In the genomic region with DNA sequence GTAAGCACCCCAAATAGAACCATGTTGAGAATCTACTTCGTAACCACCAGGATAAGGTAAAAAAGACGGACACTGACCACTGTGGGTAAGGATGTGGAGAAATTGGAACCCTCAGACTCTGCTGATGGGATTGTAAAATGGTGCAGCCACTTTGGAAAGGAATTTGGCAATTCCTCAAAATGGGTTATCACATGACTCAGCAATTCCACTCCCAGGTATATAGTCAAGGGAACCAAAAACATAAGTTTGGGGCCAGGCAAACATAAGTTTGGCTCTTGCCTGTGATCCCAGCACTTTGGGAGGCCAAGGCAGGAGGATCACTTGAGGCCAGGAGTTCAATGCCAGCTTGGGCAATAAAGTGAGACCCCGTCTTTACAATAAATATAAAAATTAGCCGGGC, we compare ENCODE assay signal across 21 cellular contexts. TPM values are rescaled to one million over a fixed set of nuclear protein-coding genes. Genes with fewer than 3 reads are reported as not detected.
DNase-seq lines count a peak whose midpoint lies in the region; ATAC-seq, FAIRE-seq and TF ChIP-seq lines count a peak whose summit lies in the region.
"Had no signal": no experiment of that assay in that cellular context is flagged by ENCODE, and none has a peak within 500 bp of the region (broad histone marks: within the 10 kb centered on the region; RNA-seq: fewer than 3 reads in every experiment).

No MANE protein-coding gene starts in this region.

- ATAC-seq in K562 (no peak), GM19455 (IDR thresholded peaks at IDR 0.05; ENCODE audit: unreplicated experiment) (no peak)
- ATAC-seq: GM12878 had no signal

- H3K27ac ChIP-seq in K562 (ENCODE audit: extremely low read depth, low read depth, low read length), result no peak overlapping the region

- no peaks in the 10 kb centered on the region for H3K79me2 ChIP-seq in K562 (ENCODE audit: control insufficient read depth, insufficient read depth, low read length)

- DNase-seq in HTR-8/SVneo (ENCODE audit: insufficient read length, low spot score), result no peak
- DNase-seq in K562 (ENCODE audit: extremely low read depth in 1 of 4, low spot score in 3 of 4), result no peak
- DNase-seq: ACHN; BE2C; C1 segment of cervical spinal cord; CD4-positive, CD25-positive, alpha-beta regulatory T cell; CD8-positive, alpha-beta memory T cell; COR-L47; DMS 273 treated with DMSO at 0.1 percent for 48 hours; DMS53; DND-41; EL; H9; KG1 had no signal

- no peaks in the 10 kb centered on the region for H3K36me3 ChIP-seq in K562 (ENCODE audit: control insufficient read depth, insufficient read depth, low read length)
- H3K36me3 ChIP-seq: BE2C had no signal

- no peaks in the 10 kb centered on the region for H3K9me3 ChIP-seq in K562 (replicated peaks; ENCODE audit: control insufficient read depth, insufficient read depth, low read depth, low read length)
- H3K9me3 ChIP-seq: BE2C had no signal

- TF ChIP-seq EP300 in K562 (IDR thresholded peaks at IDR 0.05; ENCODE audit: low read length), result no peak

- POLR2A ChIA-PET in K562 (lab: Yijun Ruan, JAX), result interaction anchor here (0.7 kb wide), 1 partner anchor 35 kb away, joined by 3 read pairs; no protein-coding TSS in a partner anchor

- peaks cover 6 to 25% of the 10 kb centered on the region in 2 experiments; a peak in 4 of 5 replicates for H3K4me1 ChIP-seq in K562 (replicated peaks in 1 of 2; ENCODE audit: control insufficient read depth in 2 of 2, insufficient read depth in 2 of 2, low read length in 2 of 2)
- H3K4me1 ChIP-seq: BE2C had no signal

- CTCF ChIA-PET in K562 (lab: Yijun Ruan, JAX; ENCODE audit: low intra/inter-chr PET ratio), result no interaction called here

- no peak overlapping the region for H3K9ac ChIP-seq in K562 (ENCODE audit: insufficient read depth in 1 of 2, low read depth in 2 of 2, low read length in 2 of 2)

- no peaks in the 10 kb centered on the region for H4K20me1 ChIP-seq in K562 (replicated peaks; ENCODE audit: control insufficient read depth, insufficient read depth, low read length)

- in situ Hi-C loops in K562 (cut with MboI), result loop anchor here (25.0 kb wide), 1 partner anchor 1159 kb away; a partner anchor contains a TSS

- H3K27me3 ChIP-seq in K562 (ENCODE audit: control insufficient read depth in 2 of 2, insufficient read depth in 2 of 2, low read length in 2 of 2), result peaks cover 2 to 10% of the 10 kb centered on the region in 2 experiments; a peak in 3 of 5 replicates
- H3K27me3 ChIP-seq: BE2C had no signal

- H2AFZ ChIP-seq in K562 (ENCODE audit: low read depth, low read length), result no peak overlapping the region

- TF ChIP-seq CTCF in K562 (IDR thresholded peaks at IDR 0.05 in 2 of 3, conservative IDR thresholded peaks at IDR 0.05 in 1 of 3; ENCODE audit: insufficient read depth in 2 of 3, low read depth in 1 of 3, low read length in 3 of 3), result no peak

- WGBS in K562 (ENCODE audit: insufficient coverage, low coverage, missing lambda C conversion rate), result 25% methylated on average over 4 of the region's 4 CpGs

- peak; percentile 87 for FAIRE-seq in HTR-8/SVneo (lab: Jason Lieb, UNC)
- no peak for FAIRE-seq in K562 (lab: Jason Lieb, UNC)
- FAIRE-seq: GM12878, H1 had no signal

- no TSS peak for BruUV-seq in K562 (replicated peaks; lab: Mats Ljungman, UMichigan)

- intact Hi-C loops in K562 (cut with micrococcal nuclease), result no loop called here

- no peaks in the 10 kb centered on the region for H3K9me1 ChIP-seq in K562 (ENCODE audit: control insufficient read depth, insufficient read depth, low read length)

- no peak for TF ChIP-seq POLR2A in K562 (conservative IDR thresholded peaks at IDR 0.05)

- H3K4me2 ChIP-seq in K562 (ENCODE audit: insufficient read depth, low read length), result no peak overlapping the region

- TF ChIP-seq RAD21 in K562 (CRISPR knock-in tag; conservative IDR thresholded peaks at IDR 0.05 in 1 of 2, IDR thresholded peaks at IDR 0.05 in 1 of 2), result no peak

- H3K4me3 ChIP-seq in K562, result no peak overlapping the region
- H3K4me3 ChIP-seq: GM12878 had no signal

RNA-seq across cellular contexts. Expression of a gene that starts 5.1 kb away (rescaled TPM):
- not detected in 2 replicates for total RNA-seq in K562 (2011; cell fraction: chromatin; rRNA removed; ENCODE audit: low replicate concordance)
- not detected in 2 replicates for total RNA-seq in K562 (2011; cell fraction: nucleolus; rRNA removed)
- not detected in 2 replicates for total RNA-seq in K562 (2011; cell fraction: nucleoplasm; rRNA removed)
- not detected in 2 replicates for total RNA-seq in K562 (2014; rRNA removed)
- not detected in 2 replicates for total RNA-seq in K562 (2014; rRNA removed; fragmentation: Illumina TruSeq; extraction: Trizol)
- not detected in 2 replicates for total RNA-seq in K562 (2015; rRNA removed; fragmentation: Illumina TruSeq; extraction: Trizol)
- not detected in 2 replicates for total RNA-seq in K562 (2021)
- not detected in 2 replicates for polyA plus RNA-seq in K562 (2011; rRNA removed)
- polyA plus RNA-seq in K562 (2011; cell fraction: cytosol; rRNA removed), result not detected in 2 replicates
- polyA plus RNA-seq in K562 (2011; cell fraction: nucleus; rRNA removed), result not detected in 2 replicates
- not detected in 2 replicates for polyA plus RNA-seq in K562 (2012)
- polyA plus RNA-seq in K562 (2014; fragmentation: Illumina TruSeq; extraction: Trizol), result not detected in 2 replicates
- polyA plus RNA-seq in K562 (2014; fragmentation: Nextera tagmentation; extraction: Ambion mirVana), result not detected
- polyA plus RNA-seq in K562 (2014; rRNA removed), result not detected in 2 replicates
- polyA minus RNA-seq in K562 (2011; rRNA and poly(A)+ RNA removed), result not detected in 2 replicates
- polyA minus RNA-seq in K562 (2011; cell fraction: cytosol; rRNA and poly(A)+ RNA removed), result not detected in 2 replicates
- polyA minus RNA-seq in K562 (2011; cell fraction: nucleus; rRNA and poly(A)+ RNA removed), result not detected in 2 replicates
- total RNA-seq: A172; CD4-positive, CD25-positive, alpha-beta regulatory T cell; CD8-positive, alpha-beta memory T cell; G401; GM12878; H1; H9; HT-29 had no signal
- polyA plus RNA-seq: CD4-positive, CD25-positive, alpha-beta regulatory T cell; CD8-positive, alpha-beta memory T cell; GM12878; H1; IgD-negative memory B cell had no signal

RNA-seq across cellular contexts. Expression of a gene that starts 20.4 kb away (rescaled TPM):
- 21.8 and 52.5 TPM in 2 replicates for total RNA-seq in K562 (2011; cell fraction: chromatin; rRNA removed; ENCODE audit: low replicate concordance)
- 47.5 and 51.3 TPM in 2 replicates for total RNA-seq in K562 (2011; cell fraction: nucleolus; rRNA removed)
- total RNA-seq in K562 (2011; cell fraction: nucleoplasm; rRNA removed), result 24.7 and 43.2 TPM in 2 replicates
- total RNA-seq in K562 (2014; rRNA removed) (34.6 and 53.3 TPM in 2 replicates), K562 (2014; rRNA removed; fragmentation: Illumina TruSeq; extraction: Trizol) (5.4 and 7.5 TPM in 2 replicates), K562 (2015; rRNA removed; fragmentation: Illumina TruSeq; extraction: Trizol) (21.7 and 22.1 TPM in 2 replicates), K562 (2021) (47.4 and 50.2 TPM in 2 replicates)
- polyA plus RNA-seq in K562 (2011; rRNA removed) (11.4 and 28.8 TPM in 2 replicates), K562 (2014; fragmentation: Illumina TruSeq; extraction: Trizol) (41.5 and 56.9 TPM in 2 replicates), K562 (2014; fragmentation: Nextera tagmentation; extraction: Ambion mirVana) (1 to 10 TPM; 4.4 to 8.4 TPM), K562 (2014; rRNA removed) (34.6 and 37.1 TPM in 2 replicates)
- polyA plus RNA-seq in K562 (2011; cell fraction: cytosol; rRNA removed), result 58.0 and 87.1 TPM in 2 replicates
- polyA plus RNA-seq in K562 (2011; cell fraction: nucleus; rRNA removed), result 48.5 and 50.6 TPM in 2 replicates
- polyA plus RNA-seq in K562 (2012), result 53.8 and 114 TPM in 2 replicates
- 8.8 and 13.2 TPM in 2 replicates for polyA minus RNA-seq in K562 (2011; rRNA and poly(A)+ RNA removed)
- polyA minus RNA-seq in K562 (2011; cell fraction: cytosol; rRNA and poly(A)+ RNA removed), result 28.2 and 40.6 TPM in 2 replicates
- polyA minus RNA-seq in K562 (2011; cell fraction: nucleus; rRNA and poly(A)+ RNA removed), result 15.3 and 30.5 TPM in 2 replicates

RNA-seq across cellular contexts. Expression of a gene that starts 23.2 kb away (rescaled TPM):
- total RNA-seq in K562 (2011; cell fraction: chromatin; rRNA removed; ENCODE audit: low replicate concordance), result 48.7 and 132 TPM in 2 replicates
- 82.2 and 92.7 TPM in 2 replicates for total RNA-seq in K562 (2011; cell fraction: nucleolus; rRNA removed)
- total RNA-seq in K562 (2011; cell fraction: nucleoplasm; rRNA removed), result 41.5 and 53.5 TPM in 2 replicates
- total RNA-seq in K562 (2014; rRNA removed) (33.6 and 47.6 TPM in 2 replicates), K562 (2014; rRNA removed; fragmentation: Illumina TruSeq; extraction: Trizol) (9.3 and 11.2 TPM in 2 replicates), K562 (2015; rRNA removed; fragmentation: Illumina TruSeq; extraction: Trizol) (17.4 and 17.7 TPM in 2 replicates), K562 (2021) (50.2 and 53.7 TPM in 2 replicates)
- polyA plus RNA-seq in K562 (2011; rRNA removed) (14.7 and 18.8 TPM in 2 replicates), K562 (2014; fragmentation: Illumina TruSeq; extraction: Trizol) (16.0 and 24.4 TPM in 2 replicates), K562 (2014; fragmentation: Nextera tagmentation; extraction: Ambion mirVana) (under 1 TPM; 0.11 to 0.25 TPM), K562 (2014; rRNA removed) (35.0 and 42.3 TPM in 2 replicates)
- 15.2 and 52.3 TPM in 2 replicates for polyA plus RNA-seq in K562 (2011; cell fraction: cytosol; rRNA removed)
- polyA plus RNA-seq in K562 (2011; cell fraction: nucleus; rRNA removed), result 72.4 and 144 TPM in 2 replicates
- polyA plus RNA-seq in K562 (2012), result 24.1 and 32.9 TPM in 2 replicates
- polyA minus RNA-seq in K562 (2011; rRNA and poly(A)+ RNA removed), result 4.8 and 6.9 TPM in 2 replicates
- polyA minus RNA-seq in K562 (2011; cell fraction: cytosol; rRNA and poly(A)+ RNA removed), result 15.8 and 16.3 TPM in 2 replicates
- 28.3 and 31.1 TPM in 2 replicates for polyA minus RNA-seq in K562 (2011; cell fraction: nucleus; rRNA and poly(A)+ RNA removed)

RNA-seq across cellular contexts. Expression of a gene that starts 45.5 kb away (rescaled TPM):
- 16.7 and 49.3 TPM in 2 replicates for total RNA-seq in K562 (2011; cell fraction: chromatin; rRNA removed; ENCODE audit: low replicate concordance)
- 51.0 and 54.0 TPM in 2 replicates for total RNA-seq in K562 (2011; cell fraction: nucleolus; rRNA removed)
- total RNA-seq in K562 (2011; cell fraction: nucleoplasm; rRNA removed), result 29.5 and 34.8 TPM in 2 replicates
- total RNA-seq in K562 (2014; rRNA removed), result 92.5 and 101 TPM in 2 replicates
- 16.6 and 37.0 TPM in 2 replicates for total RNA-seq in K562 (2014; rRNA removed; fragmentation: Illumina TruSeq; extraction: Trizol)
- total RNA-seq in K562 (2015; rRNA removed; fragmentation: Illumina TruSeq; extraction: Trizol), result 50.3 and 52.7 TPM in 2 replicates
- total RNA-seq in K562 (2021), result 71.2 and 78.3 TPM in 2 replicates
- polyA plus RNA-seq in K562 (2011; rRNA removed), result 66.6 and 98.4 TPM in 2 replicates
- 124 and 170 TPM in 2 replicates for polyA plus RNA-seq in K562 (2011; cell fraction: cytosol; rRNA removed)
- polyA plus RNA-seq in K562 (2011; cell fraction: nucleus; rRNA removed), result 61.0 and 75.7 TPM in 2 replicates
- 81.9 and 121 TPM in 2 replicates for polyA plus RNA-seq in K562 (2012)
- polyA plus RNA-seq in K562 (2014; fragmentation: Illumina TruSeq; extraction: Trizol), result 40.2 and 66.9 TPM in 2 replicates
- polyA plus RNA-seq in K562 (2014; fragmentation: Nextera tagmentation; extraction: Ambion mirVana), result 10 to 100 TPM in 1 of 2 experiments, 1 to 10 TPM in 1; 5.2 to 16.2 TPM
- 85.1 and 92.7 TPM in 2 replicates for polyA plus RNA-seq in K562 (2014; rRNA removed)
- 43.3 and 59.8 TPM in 2 replicates for polyA minus RNA-seq in K562 (2011; rRNA and poly(A)+ RNA removed)
- 48.4 and 57.2 TPM in 2 replicates for polyA minus RNA-seq in K562 (2011; cell fraction: cytosol; rRNA and poly(A)+ RNA removed)
- polyA minus RNA-seq in K562 (2011; cell fraction: nucleus; rRNA and poly(A)+ RNA removed), result 22.1 and 26.9 TPM in 2 replicates

RNA-seq across cellular contexts. Expression of a gene that starts 55.2 kb away (rescaled TPM):
- 78.9 and 217 TPM in 2 replicates for total RNA-seq in K562 (2011; cell fraction: chromatin; rRNA removed; ENCODE audit: low replicate concordance)
- 419 and 483 TPM in 2 replicates for total RNA-seq in K562 (2011; cell fraction: nucleolus; rRNA removed)
- 278 and 289 TPM in 2 replicates for total RNA-seq in K562 (2011; cell fraction: nucleoplasm; rRNA removed)
- total RNA-seq in K562 (2014; rRNA removed) (2,150 and 3,084 TPM in 2 replicates), K562 (2014; rRNA removed; fragmentation: Illumina TruSeq; extraction: Trizol) (412 and 592 TPM in 2 replicates), K562 (2015; rRNA removed; fragmentation: Illumina TruSeq; extraction: Trizol) (1,399 and 1,422 TPM in 2 replicates), K562 (2021) (1,400 and 1,492 TPM in 2 replicates)
- polyA plus RNA-seq in K562 (2011; rRNA removed) (910 and 997 TPM in 2 replicates), K562 (2014; fragmentation: Illumina TruSeq; extraction: Trizol) (1,177 and 1,409 TPM in 2 replicates), K562 (2014; fragmentation: Nextera tagmentation; extraction: Ambion mirVana) (1,000 to 10,000 TPM in 1 of 2 experiments, 100 to 1,000 TPM in 1; 739 to 1,204 TPM), K562 (2014; rRNA removed) (1,679 and 1,695 TPM in 2 replicates)
- polyA plus RNA-seq in K562 (2011; cell fraction: cytosol; rRNA removed), result 1,621 and 2,879 TPM in 2 replicates
- 798 and 965 TPM in 2 replicates for polyA plus RNA-seq in K562 (2011; cell fraction: nucleus; rRNA removed)
- 1,622 and 1,822 TPM in 2 replicates for polyA plus RNA-seq in K562 (2012)
- 380 and 408 TPM in 2 replicates for polyA minus RNA-seq in K562 (2011; rRNA and poly(A)+ RNA removed)
- 440 and 451 TPM in 2 replicates for polyA minus RNA-seq in K562 (2011; cell fraction: cytosol; rRNA and poly(A)+ RNA removed)
- polyA minus RNA-seq in K562 (2011; cell fraction: nucleus; rRNA and poly(A)+ RNA removed), result 118 and 167 TPM in 2 replicates
